In genomic region chr11:70772950-70773349, GRCh38 we compare ENCODE assay signal across 21 cellular contexts.
"Had no signal": no experiment of that assay in that cellular context is flagged by ENCODE, and none has a peak within 500 bp of the region (broad histone marks: within the 10 kb centered on the region; RNA-seq: fewer than 3 reads in every experiment).

No MANE protein-coding gene starts in this region.

- H3K36me3 ChIP-seq: suprapubic skin, transverse colon, uterus had no signal

- H3K4me1 Mint-ChIP-seq: activated naive CD4-positive, alpha-beta T cell treated with anti-CD3 and anti-CD28 coated beads, Interleukin-2, amount 10 ng/mL, durations not matched to agents 7 days and 5 days; activated naive CD8-positive, alpha-beta T cell treated with anti-CD3 and anti-CD28 coated beads, Interleukin-2, amount 50 U/mL, for 24 hours; brain; mesothelial cell of epicardium; stimulated activated naive CD8-positive, alpha-beta T cell treated with anti-CD3 and anti-CD28 coated beads, Interleukin-15, amount 100 ng/mL, for 72 hours had no signal

- H3K9me3 ChIP-seq: suprapubic skin, transverse colon, uterus had no signal

- H3K4me3 ChIP-seq: dorsolateral prefrontal cortex, lung, suprapubic skin, transverse colon, uterus had no signal

- H3K27me3 Mint-ChIP-seq: activated naive CD4-positive, alpha-beta T cell treated with anti-CD3 and anti-CD28 coated beads, Interleukin-2, amount 10 ng/mL, durations not matched to agents 7 days and 5 days; activated naive CD8-positive, alpha-beta T cell treated with anti-CD3 and anti-CD28 coated beads, Interleukin-2, amount 50 U/mL, for 24 hours; stimulated activated naive CD8-positive, alpha-beta T cell treated with anti-CD3 and anti-CD28 coated beads, Interleukin-15, amount 100 ng/mL, for 72 hours had no signal

- ATAC-seq: activated naive CD8-positive, alpha-beta T cell treated with anti-CD3 and anti-CD28 coated beads, Interleukin-2, amount 50 U/mL, for 24 hours; activated T-cell treated with anti-CD3 and anti-CD28 coated beads, Interleukin-2, amount 50 U/mL, for 4 hours; natural killer cell treated with Interleukin-12 subunit alpha and Interleukin-12 subunit beta and Interleukin-15 and Interleukin-18, amount 100 ng/mL, for 72 hours; stimulated activated naive CD8-positive, alpha-beta T cell treated with anti-CD3 and anti-CD28 coated beads, Interleukin-15, amount 100 ng/mL, for 72 hours had no signal

- H3K27ac ChIP-seq: dorsolateral prefrontal cortex, suprapubic skin, transverse colon, uterus had no signal

- FAIRE-seq: colon had no signal

- H3K4me1 ChIP-seq: suprapubic skin, transverse colon, uterus had no signal

- H3K36me3 Mint-ChIP-seq: activated naive CD4-positive, alpha-beta T cell treated with anti-CD3 and anti-CD28 coated beads, Interleukin-2, amount 10 ng/mL, durations not matched to agents 7 days and 5 days; brain; mesothelial cell of epicardium; natural killer cell treated with Interleukin-12 subunit alpha and Interleukin-12 subunit beta and Interleukin-15 and Interleukin-18, amount 100 ng/mL, for 72 hours had no signal

- H3K9me3 Mint-ChIP-seq: natural killer cell treated with Interleukin-12 subunit alpha and Interleukin-12 subunit beta and Interleukin-15 and Interleukin-18, amount 100 ng/mL, for 72 hours had no signal

- DNase-seq: activated CD4-positive, alpha-beta T cell treated with anti-CD3 and anti-CD28 coated beads, Interleukin-2, amount 50 U/mL, for 1 hour; activated CD4-positive, CD25-positive, alpha-beta regulatory T cell treated with anti-CD3 and anti-CD28 coated beads, Interleukin-2, amount 50 U/mL, for 72 hours; activated CD8-positive, alpha-beta memory T cell treated with anti-CD3 and anti-CD28 coated beads, Interleukin-2, amount 50 U/mL, for 4 hours; activated naive CD4-positive, alpha-beta T cell treated with anti-CD3 and anti-CD28 coated beads, Interleukin-2, amount 10 ng/mL, durations not matched to agents 7 days and 5 days; activated naive CD8-positive, alpha-beta T cell treated with anti-CD3 and anti-CD28 coated beads, Interleukin-2, amount 50 U/mL, for 24 hours; activated T-cell treated with anti-CD3 and anti-CD28 coated beads, Interleukin-2, amount 50 U/mL, for 4 hours; anterior cingulate cortex; caudate nucleus; islet precursor cell; retina; stimulated activated naive CD8-positive, alpha-beta T cell treated with anti-CD3 and anti-CD28 coated beads, Interleukin-15, amount 100 ng/mL, for 72 hours; T1000; transverse colon; uterus had no signal

- H3K27ac Mint-ChIP-seq: activated naive CD4-positive, alpha-beta T cell treated with anti-CD3 and anti-CD28 coated beads, Interleukin-2, amount 10 ng/mL, durations not matched to agents 7 days and 5 days; activated naive CD8-positive, alpha-beta T cell treated with anti-CD3 and anti-CD28 coated beads, Interleukin-2, amount 50 U/mL, for 24 hours; brain; mesothelial cell of epicardium; natural killer cell treated with Interleukin-12 subunit alpha and Interleukin-12 subunit beta and Interleukin-15 and Interleukin-18, amount 100 ng/mL, for 72 hours had no signal

- H3K27me3 ChIP-seq: dorsolateral prefrontal cortex, suprapubic skin, transverse colon, uterus had no signal

- H3K4me3 Mint-ChIP-seq: activated naive CD4-positive, alpha-beta T cell treated with anti-CD3 and anti-CD28 coated beads, Interleukin-2, amount 10 ng/mL, durations not matched to agents 7 days and 5 days; activated naive CD8-positive, alpha-beta T cell treated with anti-CD3 and anti-CD28 coated beads, Interleukin-2, amount 50 U/mL, for 24 hours; activated T-cell treated with anti-CD3 and anti-CD28 coated beads, Interleukin-2, amount 50 U/mL, for 4 hours; brain; mesothelial cell of epicardium; natural killer cell treated with Interleukin-12 subunit alpha and Interleukin-12 subunit beta and Interleukin-15 and Interleukin-18, amount 100 ng/mL, for 72 hours; stimulated activated naive CD8-positive, alpha-beta T cell treated with anti-CD3 and anti-CD28 coated beads, Interleukin-15, amount 100 ng/mL, for 72 hours had no signal
